ENCODE assay signal across 9 cellular contexts in the genomic region with DNA sequence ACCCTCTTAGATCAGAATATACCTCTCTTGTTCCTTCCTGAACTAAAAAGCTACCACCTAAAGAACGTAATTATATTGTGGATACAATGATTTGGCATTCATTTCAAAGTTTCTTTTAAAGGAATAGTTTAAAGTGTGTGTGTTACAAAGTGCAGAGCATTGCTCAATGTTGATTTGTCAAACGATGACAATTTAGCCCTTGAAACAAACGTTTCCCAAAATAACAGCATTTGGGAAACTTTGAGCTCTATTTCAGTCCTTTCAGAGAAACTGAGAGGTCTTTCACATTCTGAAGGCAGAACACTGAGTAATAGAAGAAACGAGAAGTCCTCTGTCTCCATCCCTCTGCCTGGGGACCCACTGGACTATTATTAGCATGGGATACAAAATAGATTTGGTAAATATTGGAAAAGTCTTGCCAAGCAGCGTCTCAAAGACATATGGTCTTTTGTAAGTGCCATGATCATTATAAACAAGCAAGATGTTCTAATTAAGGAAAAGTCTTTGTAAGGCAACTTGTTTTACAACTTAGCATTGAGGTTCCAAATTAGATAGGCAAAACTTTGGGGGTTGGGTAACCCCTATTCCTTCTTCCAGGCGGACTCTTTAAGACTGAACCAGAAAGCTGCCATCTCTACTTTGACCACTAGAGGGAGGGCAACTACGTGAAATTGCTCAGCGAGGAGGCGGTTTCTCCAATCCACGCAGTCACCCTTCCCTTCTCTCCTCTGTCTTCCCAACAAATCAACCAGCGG.
DNase-seq lines count a peak whose midpoint lies in the region; ATAC-seq and TF ChIP-seq lines count a peak whose summit lies in the region.
"Had no signal": no experiment of that assay in that cellular context is flagged by ENCODE, and none has a peak within 500 bp of the region (broad histone marks: within the 10 kb centered on the region; RNA-seq: fewer than 3 reads in every experiment).

No MANE protein-coding gene starts in this region.

- TF ChIP-seq CTCF in OCI-LY1 (IDR thresholded peaks at IDR 0.05; ENCODE audit: low read length): peak; percentile 91
- TF ChIP-seq CTCF in heart right ventricle (IDR thresholded peaks at IDR 0.05): peak; percentile 74 to 95 (median 89)
- TF ChIP-seq CTCF in prostate gland (IDR thresholded peaks at IDR 0.05): peak; percentile 77 to 85 (median 80)

- H3K27ac ChIP-seq in OCI-LY1 (ENCODE audit: low read depth, low read length, poor library complexity, severe bottlenecking) (no peak overlapping the region), heart right ventricle (no peak overlapping the region), prostate gland (no peak overlapping the region)
- H3K27ac ChIP-seq: epithelial cell of prostate had no signal

- H2AFZ ChIP-seq in OCI-LY1 (ENCODE audit: low read length): no peak overlapping the region

- no peaks in the 10 kb centered on the region for H3K27me3 ChIP-seq in OCI-LY1 (ENCODE audit: insufficient read depth, low read length)
- peaks cover 0 to 11% (median 0%) of the 10 kb centered on the region in 7 donors for H3K27me3 ChIP-seq in heart right ventricle
- H3K27me3 ChIP-seq in prostate gland (replicated peaks; ENCODE audit: insufficient read depth): no peaks in the 10 kb centered on the region

- DNase-seq in ELF-1 (ENCODE audit: low read depth, low spot score): peak; percentile 74
- DNase-seq in HuH-7.5 (ENCODE audit: low spot score): peak; percentile 7
- peak; percentile 50 for DNase-seq in activated naive CD8-positive, alpha-beta T cell treated with anti-CD3 and anti-CD28 coated beads, Interleukin-2, amount 50 U/mL, for 24 hours
- DNase-seq in heart right ventricle: peak in 1 of 2 donors; percentile 63
- DNase-seq in prostate gland (ENCODE audit: low spot score): peak; percentile 55

- H3K4me1 Mint-ChIP-seq in activated naive CD8-positive, alpha-beta T cell treated with anti-CD3 and anti-CD28 coated beads, Interleukin-2, amount 50 U/mL, for 24 hours: no peaks in the 10 kb centered on the region

- no peak overlapping the region for H3K4me3 Mint-ChIP-seq in activated naive CD8-positive, alpha-beta T cell treated with anti-CD3 and anti-CD28 coated beads, Interleukin-2, amount 50 U/mL, for 24 hours

- H3K4me1 ChIP-seq in OCI-LY1 (ENCODE audit: insufficient read depth, low read length, severe bottlenecking): no peaks in the 10 kb centered on the region
- peaks cover 0 to 5% (median 0%) of the 10 kb centered on the region in 9 donors for H3K4me1 ChIP-seq in heart right ventricle
- no peaks in the 10 kb centered on the region for H3K4me1 ChIP-seq in prostate gland (replicated peaks)

- H3K27me3 Mint-ChIP-seq in activated naive CD8-positive, alpha-beta T cell treated with anti-CD3 and anti-CD28 coated beads, Interleukin-2, amount 50 U/mL, for 24 hours: peaks cover 23% of the 10 kb centered on the region

- no peaks in the 10 kb centered on the region for H3K9me2 ChIP-seq in OCI-LY1 (ENCODE audit: low read depth, low read length)

- intact Hi-C loops in heart right ventricle (cut with DNase I): loop anchor here (2.0 to 10.0 kb wide), 6 partner anchors 1256 to 1461 kb away; no protein-coding TSS in a partner anchor
- intact Hi-C loops in prostate gland (cut with DNase I): loop anchor here (2.0 to 10.0 kb wide), 2 partner anchors 1259 to 1459 kb away; no protein-coding TSS in a partner anchor

- H3K4me2 ChIP-seq in OCI-LY1 (ENCODE audit: low read length): no peak overlapping the region

- no peaks in the 10 kb centered on the region for H3K9me3 Mint-ChIP-seq in activated naive CD8-positive, alpha-beta T cell treated with anti-CD3 and anti-CD28 coated beads, Interleukin-2, amount 50 U/mL, for 24 hours

- H3F3A ChIP-seq in OCI-LY1 (ENCODE audit: insufficient read depth, low read length): no peaks in the 10 kb centered on the region

- no peak overlapping the region for H3K9ac ChIP-seq in OCI-LY1 (ENCODE audit: low read length)

- H3K4me3 ChIP-seq in OCI-LY1 (ENCODE audit: low read depth, low read length, poor library complexity, severe bottlenecking) (no peak overlapping the region), heart right ventricle (no peak overlapping the region), prostate gland (no peak overlapping the region)

- ATAC-seq in GM21515 (IDR thresholded peaks at IDR 0.05; ENCODE audit: unreplicated experiment) (peak; percentile 94), heart right ventricle (peak; percentile 77 to 91 (median 80)), HG03439 (IDR thresholded peaks at IDR 0.05; ENCODE audit: unreplicated experiment) (no peak)
- no peak for ATAC-seq in activated naive CD8-positive, alpha-beta T cell treated with anti-CD3 and anti-CD28 coated beads, Interleukin-2, amount 50 U/mL, for 24 hours

- no peaks in the 10 kb centered on the region for H3K36me3 Mint-ChIP-seq in activated naive CD8-positive, alpha-beta T cell treated with anti-CD3 and anti-CD28 coated beads, Interleukin-2, amount 50 U/mL, for 24 hours (ENCODE audit: low read depth)

- no peaks in the 10 kb centered on the region for H3K36me3 ChIP-seq in OCI-LY1 (ENCODE audit: insufficient read depth, low read length)
- H3K36me3 ChIP-seq in heart right ventricle: no peaks in the 10 kb centered on the region
- H3K36me3 ChIP-seq in prostate gland: no peaks in the 10 kb centered on the region

- H3K9me3 ChIP-seq in OCI-LY1 (ENCODE audit: low read length) (no peaks in the 10 kb centered on the region), heart right ventricle (no peaks in the 10 kb centered on the region), prostate gland (no peaks in the 10 kb centered on the region)

- H3K27ac Mint-ChIP-seq in activated naive CD8-positive, alpha-beta T cell treated with anti-CD3 and anti-CD28 coated beads, Interleukin-2, amount 50 U/mL, for 24 hours: no peak overlapping the region

- no peak for TF ChIP-seq POLR2A in prostate gland (IDR thresholded peaks at IDR 0.05)

- WGBS in heart right ventricle, 2 donors: 20 to 22% methylated on average over 11 of the region's 11 CpGs
- 22% methylated on average over 11 of the region's 11 CpGs for WGBS in prostate gland

- H3K79me2 ChIP-seq in OCI-LY1 (ENCODE audit: insufficient read depth, low read length): no peaks in the 10 kb centered on the region

- no peaks in the 10 kb centered on the region for H4K20me1 ChIP-seq in OCI-LY1 (ENCODE audit: insufficient read depth, low read length)

Comparison
In these comparisons a context has a peak if more than half of its experiments do, and no peak if none do; other contexts are left out.
1. ATAC-seq: peak in GM21515 (single experiment) and heart right ventricle (8 of 8); none in activated naive CD8-positive, alpha-beta T cell treated with anti-CD3 and anti-CD28 coated beads, Interleukin-2, amount 50 U/mL, for 24 hours (single experiment) and HG03439 (single experiment).
2. Peak in every context shown above with its lines, with median percentiles within 50 percentile points of each other: CTCF ChIP-seq.